ENCODE assay signal across 9 cellular contexts in genomic region chr2:104088745-104089144, GRCh38.
"Had no signal": no experiment of that assay in that cellular context is flagged by ENCODE, and none has a peak within 500 bp of the region (broad histone marks: within the 10 kb centered on the region; RNA-seq: fewer than 3 reads in every experiment).

No MANE protein-coding gene starts in this region.

- H3K27ac ChIP-seq: GM23248, HL-60, KMS-11 had no signal

- H3K4me2 ChIP-seq: KMS-11 had no signal

- H3K9ac ChIP-seq: GM23248, KMS-11 had no signal

- DNase-seq: GM23248, GOT3, H7, HCEC 1CT, HFFc6, IMR-90, KBM-7 had no signal

- H2AFZ ChIP-seq: GM23248 had no signal

- H3K4me3 ChIP-seq: GM23248 had no signal
